ENCODE assay signal across 1 cellular context in genomic region chr19:23991170-23991569, GRCh38.
TF ChIP-seq lines count a peak whose summit lies in the region.

No MANE protein-coding gene starts in this region.

TF ChIP-seq in HepG2, 621 proteins besides CTCF, POLR2A, EP300 and RAD21 (continued from another document):
- TF ChIP-seq, protein P1, sequence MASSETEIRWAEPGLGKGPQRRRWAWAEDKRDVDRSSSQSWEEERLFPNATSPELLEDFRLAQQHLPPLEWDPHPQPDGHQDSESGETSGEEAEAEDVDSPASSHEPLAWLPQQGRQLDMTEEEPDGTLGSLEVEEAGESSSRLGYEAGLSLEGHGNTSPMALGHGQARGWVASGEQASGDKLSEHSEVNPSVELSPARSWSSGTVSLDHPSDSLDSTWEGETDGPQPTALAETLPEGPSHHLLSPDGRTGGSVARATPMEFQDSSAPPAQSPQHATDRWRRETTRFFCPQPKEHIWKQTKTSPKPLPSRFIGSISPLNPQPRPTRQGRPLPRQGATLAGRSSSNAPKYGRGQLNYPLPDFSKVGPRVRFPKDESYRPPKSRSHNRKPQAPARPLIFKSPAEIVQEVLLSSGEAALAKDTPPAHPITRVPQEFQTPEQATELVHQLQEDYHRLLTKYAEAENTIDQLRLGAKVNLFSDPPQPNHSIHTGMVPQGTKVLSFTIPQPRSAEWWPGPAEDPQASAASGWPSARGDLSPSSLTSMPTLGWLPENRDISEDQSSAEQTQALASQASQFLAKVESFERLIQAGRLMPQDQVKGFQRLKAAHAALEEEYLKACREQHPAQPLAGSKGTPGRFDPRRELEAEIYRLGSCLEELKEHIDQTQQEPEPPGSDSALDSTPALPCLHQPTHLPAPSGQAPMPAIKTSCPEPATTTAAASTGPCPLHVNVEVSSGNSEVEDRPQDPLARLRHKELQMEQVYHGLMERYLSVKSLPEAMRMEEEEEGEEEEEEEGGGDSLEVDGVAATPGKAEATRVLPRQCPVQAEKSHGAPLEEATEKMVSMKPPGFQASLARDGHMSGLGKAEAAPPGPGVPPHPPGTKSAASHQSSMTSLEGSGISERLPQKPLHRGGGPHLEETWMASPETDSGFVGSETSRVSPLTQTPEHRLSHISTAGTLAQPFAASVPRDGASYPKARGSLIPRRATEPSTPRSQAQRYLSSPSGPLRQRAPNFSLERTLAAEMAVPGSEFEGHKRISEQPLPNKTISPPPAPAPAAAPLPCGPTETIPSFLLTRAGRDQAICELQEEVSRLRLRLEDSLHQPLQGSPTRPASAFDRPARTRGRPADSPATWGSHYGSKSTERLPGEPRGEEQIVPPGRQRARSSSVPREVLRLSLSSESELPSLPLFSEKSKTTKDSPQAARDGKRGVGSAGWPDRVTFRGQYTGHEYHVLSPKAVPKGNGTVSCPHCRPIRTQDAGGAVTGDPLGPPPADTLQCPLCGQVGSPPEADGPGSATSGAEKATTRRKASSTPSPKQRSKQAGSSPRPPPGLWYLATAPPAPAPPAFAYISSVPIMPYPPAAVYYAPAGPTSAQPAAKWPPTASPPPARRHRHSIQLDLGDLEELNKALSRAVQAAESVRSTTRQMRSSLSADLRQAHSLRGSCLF (CRISPR knock-in tag; IDR thresholded peaks at IDR 0.05; ENCODE audit: borderline replicate concordance) = no peak
- peak; percentile 85 for TF ChIP-seq NFE2L2 (IDR thresholded peaks at IDR 0.05; ENCODE audit: low read length)
- TF ChIP-seq ZNF17 (CRISPR knock-in tag; IDR thresholded peaks at IDR 0.05) = no peak
- TF ChIP-seq ZNF282 (IDR thresholded peaks at IDR 0.05; ENCODE audit: partially characterized antibody) = no peak
- no peak for TF ChIP-seq XRCC5 (optimal IDR thresholded peaks at IDR 0.05; ENCODE audit: low read length)
- TF ChIP-seq ZNF83 (CRISPR knock-in tag; IDR thresholded peaks at IDR 0.05; ENCODE audit: borderline replicate concordance) = no peak
- TF ChIP-seq MAFK (conservative IDR thresholded peaks at IDR 0.05 in 1 of 2, IDR thresholded peaks at IDR 0.05 in 1 of 2; ENCODE audit: low read length in 2 of 2) = peak; percentile 59 to 63
- TF ChIP-seq ZNF317 (CRISPR knock-in tag; IDR thresholded peaks at IDR 0.05) = no peak
- peak; percentile 53 for TF ChIP-seq SOX13 (IDR thresholded peaks at IDR 0.05)
- TF ChIP-seq SOX13 (CRISPR knock-in tag; conservative IDR thresholded peaks at IDR 0.05 in 1 of 2, IDR thresholded peaks at IDR 0.05 in 1 of 2) = peak in 1 of 2 experiments; percentile 94; a peak in 2 of 4 replicates
- TF ChIP-seq, protein P2, sequence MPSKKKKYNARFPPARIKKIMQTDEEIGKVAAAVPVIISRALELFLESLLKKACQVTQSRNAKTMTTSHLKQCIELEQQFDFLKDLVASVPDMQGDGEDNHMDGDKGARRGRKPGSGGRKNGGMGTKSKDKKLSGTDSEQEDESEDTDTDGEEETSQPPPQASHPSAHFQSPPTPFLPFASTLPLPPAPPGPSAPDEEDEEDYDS (CRISPR knock-in tag; IDR thresholded peaks at IDR 0.05) = no peak
- TF ChIP-seq, protein P3, sequence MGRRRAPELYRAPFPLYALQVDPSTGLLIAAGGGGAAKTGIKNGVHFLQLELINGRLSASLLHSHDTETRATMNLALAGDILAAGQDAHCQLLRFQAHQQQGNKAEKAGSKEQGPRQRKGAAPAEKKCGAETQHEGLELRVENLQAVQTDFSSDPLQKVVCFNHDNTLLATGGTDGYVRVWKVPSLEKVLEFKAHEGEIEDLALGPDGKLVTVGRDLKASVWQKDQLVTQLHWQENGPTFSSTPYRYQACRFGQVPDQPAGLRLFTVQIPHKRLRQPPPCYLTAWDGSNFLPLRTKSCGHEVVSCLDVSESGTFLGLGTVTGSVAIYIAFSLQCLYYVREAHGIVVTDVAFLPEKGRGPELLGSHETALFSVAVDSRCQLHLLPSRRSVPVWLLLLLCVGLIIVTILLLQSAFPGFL (CRISPR knock-in tag; IDR thresholded peaks at IDR 0.05) = no peak
- peak; percentile 55; the same call in 1 of the 2 replicates for TF ChIP-seq MAFF (IDR thresholded peaks at IDR 0.05; ENCODE audit: low read depth, low read length)
- TF ChIP-seq RERE (CRISPR knock-in tag; IDR thresholded peaks at IDR 0.05; ENCODE audit: low read depth) = no peak
- no peak for TF ChIP-seq ZMAT3 (CRISPR knock-in tag; conservative IDR thresholded peaks at IDR 0.05)
- TF ChIP-seq ARNT (IDR thresholded peaks at IDR 0.05) = no peak
- no peak for TF ChIP-seq ZNF546 (CRISPR knock-in tag; conservative IDR thresholded peaks at IDR 0.05)
- TF ChIP-seq ZNF780A (CRISPR knock-in tag; IDR thresholded peaks at IDR 0.05) = no peak
- no peak for TF ChIP-seq ZNF382 (CRISPR knock-in tag; IDR thresholded peaks at IDR 0.05; ENCODE audit: borderline replicate concordance)
- no peak for TF ChIP-seq NFAT5 (CRISPR knock-in tag; IDR thresholded peaks at IDR 0.05)
- no peak for TF ChIP-seq NFKB2 (CRISPR knock-in tag; IDR thresholded peaks at IDR 0.05; ENCODE audit: borderline replicate concordance)
- TF ChIP-seq PITX1 (CRISPR knock-in tag; IDR thresholded peaks at IDR 0.05) = no peak
- TF ChIP-seq ZNF652 (CRISPR knock-in tag; IDR thresholded peaks at IDR 0.05; ENCODE audit: borderline replicate concordance, low read depth) = no peak
- TF ChIP-seq FOSL2 (CRISPR knock-in tag; IDR thresholded peaks at IDR 0.05) = peak; percentile 88
- TF ChIP-seq CCDC6 (CRISPR knock-in tag; IDR thresholded peaks at IDR 0.05) = no peak
- TF ChIP-seq FOXA1 (IDR thresholded peaks at IDR 0.05) = no peak
- peak; percentile 37; the same call in 1 of the 2 replicates for TF ChIP-seq FOXA1 (CRISPR knock-in tag; IDR thresholded peaks at IDR 0.05)
- TF ChIP-seq NPAS2 (CRISPR knock-in tag; IDR thresholded peaks at IDR 0.05; ENCODE audit: borderline replicate concordance) = no peak
- TF ChIP-seq ZNF790 (CRISPR knock-in tag; IDR thresholded peaks at IDR 0.05; ENCODE audit: borderline replicate concordance) = no peak
- no peak for TF ChIP-seq ISL2 (CRISPR knock-in tag; IDR thresholded peaks at IDR 0.05)
- TF ChIP-seq MED13 (CRISPR knock-in tag; IDR thresholded peaks at IDR 0.05) = no peak
- TF ChIP-seq, protein P4, sequence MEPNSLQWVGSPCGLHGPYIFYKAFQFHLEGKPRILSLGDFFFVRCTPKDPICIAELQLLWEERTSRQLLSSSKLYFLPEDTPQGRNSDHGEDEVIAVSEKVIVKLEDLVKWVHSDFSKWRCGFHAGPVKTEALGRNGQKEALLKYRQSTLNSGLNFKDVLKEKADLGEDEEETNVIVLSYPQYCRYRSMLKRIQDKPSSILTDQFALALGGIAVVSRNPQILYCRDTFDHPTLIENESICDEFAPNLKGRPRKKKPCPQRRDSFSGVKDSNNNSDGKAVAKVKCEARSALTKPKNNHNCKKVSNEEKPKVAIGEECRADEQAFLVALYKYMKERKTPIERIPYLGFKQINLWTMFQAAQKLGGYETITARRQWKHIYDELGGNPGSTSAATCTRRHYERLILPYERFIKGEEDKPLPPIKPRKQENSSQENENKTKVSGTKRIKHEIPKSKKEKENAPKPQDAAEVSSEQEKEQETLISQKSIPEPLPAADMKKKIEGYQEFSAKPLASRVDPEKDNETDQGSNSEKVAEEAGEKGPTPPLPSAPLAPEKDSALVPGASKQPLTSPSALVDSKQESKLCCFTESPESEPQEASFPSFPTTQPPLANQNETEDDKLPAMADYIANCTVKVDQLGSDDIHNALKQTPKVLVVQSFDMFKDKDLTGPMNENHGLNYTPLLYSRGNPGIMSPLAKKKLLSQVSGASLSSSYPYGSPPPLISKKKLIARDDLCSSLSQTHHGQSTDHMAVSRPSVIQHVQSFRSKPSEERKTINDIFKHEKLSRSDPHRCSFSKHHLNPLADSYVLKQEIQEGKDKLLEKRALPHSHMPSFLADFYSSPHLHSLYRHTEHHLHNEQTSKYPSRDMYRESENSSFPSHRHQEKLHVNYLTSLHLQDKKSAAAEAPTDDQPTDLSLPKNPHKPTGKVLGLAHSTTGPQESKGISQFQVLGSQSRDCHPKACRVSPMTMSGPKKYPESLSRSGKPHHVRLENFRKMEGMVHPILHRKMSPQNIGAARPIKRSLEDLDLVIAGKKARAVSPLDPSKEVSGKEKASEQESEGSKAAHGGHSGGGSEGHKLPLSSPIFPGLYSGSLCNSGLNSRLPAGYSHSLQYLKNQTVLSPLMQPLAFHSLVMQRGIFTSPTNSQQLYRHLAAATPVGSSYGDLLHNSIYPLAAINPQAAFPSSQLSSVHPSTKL (CRISPR knock-in tag; IDR thresholded peaks at IDR 0.05) = 0 out of 2 replicates have a peak, but pooled peaks have one; percentile 16
- peak; percentile 28; the same call in 1 of the 2 replicates for TF ChIP-seq CBX5 (CRISPR knock-in tag; IDR thresholded peaks at IDR 0.05; ENCODE audit: borderline replicate concordance)
- 0 out of 2 replicates have a peak, but pooled peaks have one; percentile 15 for TF ChIP-seq SALL1 (CRISPR knock-in tag; IDR thresholded peaks at IDR 0.05)
- TF ChIP-seq HINFP (CRISPR knock-in tag; IDR thresholded peaks at IDR 0.05; ENCODE audit: low read depth) = no peak
- no peak for TF ChIP-seq ZNF724P (CRISPR knock-in tag; IDR thresholded peaks at IDR 0.05; ENCODE audit: borderline replicate concordance)
- peak; percentile 23; the same call in 1 of the 2 replicates for TF ChIP-seq MAFG (CRISPR knock-in tag; IDR thresholded peaks at IDR 0.05)
